Comparison of ENCODE assay signal across 10 cellular contexts in the genomic region with DNA sequence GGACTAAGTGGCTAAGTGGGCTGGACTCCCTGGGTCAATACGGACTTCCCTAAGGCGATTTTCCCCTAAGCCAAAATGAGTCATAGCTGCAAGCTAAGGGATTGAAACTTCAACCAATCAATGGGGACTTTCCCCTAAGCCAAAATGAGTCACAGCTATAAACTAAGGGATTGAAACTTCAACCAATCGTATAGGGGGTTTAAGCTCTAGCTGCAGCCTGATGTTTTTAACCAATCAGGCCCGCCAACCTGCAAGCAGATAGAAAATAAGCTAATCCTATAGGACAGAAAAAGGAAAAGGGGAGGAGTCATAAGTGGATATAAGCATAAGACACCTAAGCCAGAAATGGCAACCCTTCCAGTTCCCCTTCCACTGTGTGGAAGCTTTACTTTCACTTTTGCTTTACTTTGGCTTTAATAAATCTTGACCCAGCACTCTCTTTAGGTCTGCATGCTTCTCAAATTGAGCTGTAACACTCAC.
DNase-seq lines count a peak whose midpoint lies in the region; ATAC-seq, FAIRE-seq and TF ChIP-seq lines count a peak whose summit lies in the region.
"Had no signal": no experiment of that assay in that cellular context is flagged by ENCODE, and none has a peak within 500 bp of the region (broad histone marks: within the 10 kb centered on the region; RNA-seq: fewer than 3 reads in every experiment).

No MANE protein-coding gene starts in this region.

- in situ Hi-C loops in HepG2 (cut with HindIII; ENCODE audit: extremely low pct_ligation_motif_present, low pct_unique_long_range_greater_than_20kb): no loop called here

- TF ChIP-seq RAD21 in HepG2 (CRISPR knock-in tag; IDR thresholded peaks at IDR 0.05): no peak

- CTCF ChIA-PET in HepG2 (lab: Yijun Ruan, JAX; ENCODE audit: low intra/inter-chr PET ratio, low total read pairs): no interaction called here

- DNase-seq in HepG2 (ENCODE audit: low spot score) (peak; percentile 1), right lobe of liver (no peak), LNCaP clone FGC (ENCODE audit: low read depth) (no peak), testis (no peak), HT-29 (ENCODE audit: low spot score) (no peak), chondrocyte (ENCODE audit: low spot score) (no peak)
- DNase-seq: C1 segment of cervical spinal cord, substantia nigra had no signal

- intact Hi-C loops in HepG2 (cut with micrococcal nuclease; ENCODE audit: unreplicated experiment): no loop called here
- intact Hi-C loops in right lobe of liver (cut with DNase I): no loop called here
- intact Hi-C loops in testis (cut with DNase I; ENCODE audit: low total_unique reads): no loop called here

- no peaks in the 10 kb centered on the region for H3K27me3 Mint-ChIP-seq in chondrocyte (ENCODE audit: low read depth)

- no peak overlapping the region for H3K9ac ChIP-seq in HepG2 (ENCODE audit: insufficient read depth, low read depth, low read length)

- no peak for FAIRE-seq in HepG2 (lab: Jason Lieb, UNC)

- H3K36me3 Mint-ChIP-seq in chondrocyte (ENCODE audit: low read depth): no peaks in the 10 kb centered on the region

- no TSS peak for BruUV-seq in HepG2 (replicated peaks; lab: Mats Ljungman, UMichigan)

- ATAC-seq in HepG2 (no peak; the same call in 2 of the 3 replicates), right lobe of liver (no peak), HG02588 (IDR thresholded peaks at IDR 0.05; ENCODE audit: unreplicated experiment) (peak; percentile 67), GM21737 (IDR thresholded peaks at IDR 0.05; ENCODE audit: unreplicated experiment) (no peak)

- H3K27ac Mint-ChIP-seq in chondrocyte (ENCODE audit: unreplicated experiment): no peak overlapping the region

- WGBS in HepG2 (ENCODE audit: low lambda C conversion rate): 31% methylated on average over 4 of the region's 4 CpGs
- 65% methylated on average over 4 of the region's 4 CpGs for WGBS in right lobe of liver (ENCODE audit: insufficient coverage, low coverage, low lambda C conversion rate, missing lambda C conversion rate)
- WGBS in testis, 2 donors: 68 to 78% methylated on average over 4 of the region's 4 CpGs

- H3K4me1 Mint-ChIP-seq in chondrocyte (ENCODE audit: low read depth): no peaks in the 10 kb centered on the region

- H3K27ac ChIP-seq in HepG2 (ENCODE audit: extremely low read length, insufficient read depth, low read length): no peak overlapping the region
- H3K27ac ChIP-seq in right lobe of liver: no peak overlapping the region
- H3K27ac ChIP-seq in testis: no peak overlapping the region

- no peaks in the 10 kb centered on the region for H3K36me3 ChIP-seq in HepG2 (replicated peaks in 1 of 2; ENCODE audit: control insufficient read depth in 1 of 2, insufficient read depth in 2 of 2, low read length in 2 of 2)
- peaks cover 0 to 2% (median 0%) of the 10 kb centered on the region in 4 donors for H3K36me3 ChIP-seq in right lobe of liver
- no peaks in the 10 kb centered on the region for H3K36me3 ChIP-seq in testis (ENCODE audit: low read depth, missing control alignments)

- H3K27me3 ChIP-seq in HepG2 (ENCODE audit: control insufficient read depth in 1 of 2, insufficient read depth in 2 of 2, low read length in 2 of 2) (no peaks in the 10 kb centered on the region; a peak in 1 of 5 replicates), right lobe of liver (no peaks in the 10 kb centered on the region), testis (no peaks in the 10 kb centered on the region)

- peaks cover 6% of the 10 kb centered on the region for H3K9me3 Mint-ChIP-seq in chondrocyte (ENCODE audit: low read depth)

- no peak overlapping the region for H3K4me3 Mint-ChIP-seq in chondrocyte (ENCODE audit: unreplicated experiment)

- TF ChIP-seq POLR2A in HepG2 (IDR thresholded peaks at IDR 0.05; ENCODE audit: insufficient read depth in 1 of 2, low read depth in 2 of 2, low read length in 2 of 2) (no peak), right lobe of liver (IDR thresholded peaks at IDR 0.05) (no peak), testis (IDR thresholded peaks at IDR 0.05) (no peak)

- no peak for TF ChIP-seq EP300 in HepG2 (IDR thresholded peaks at IDR 0.05; ENCODE audit: low read depth in 2 of 2, low read length in 2 of 2)
- TF ChIP-seq EP300 in HepG2 (CRISPR knock-in tag; IDR thresholded peaks at IDR 0.05; ENCODE audit: borderline replicate concordance): no peak

- no peaks in the 10 kb centered on the region for H4K20me1 ChIP-seq in HepG2 (ENCODE audit: insufficient read depth, low read length)

- H3K4me1 ChIP-seq in HepG2 (ENCODE audit: insufficient read depth, low read length): no peaks in the 10 kb centered on the region
- no peaks in the 10 kb centered on the region for H3K4me1 ChIP-seq in right lobe of liver
- H3K4me1 ChIP-seq in testis: no peaks in the 10 kb centered on the region

- H2AFZ ChIP-seq in HepG2 (ENCODE audit: low read length): peak overlapping the region; percentile 44

- H3K9me3 ChIP-seq in HepG2 (ENCODE audit: low read length) (peaks cover 6% of the 10 kb centered on the region), right lobe of liver (no peaks in the 10 kb centered on the region), testis (no peaks in the 10 kb centered on the region)

- POLR2A ChIA-PET in HepG2 (lab: Yijun Ruan, JAX): no interaction called here

- H3K4me2 ChIP-seq in HepG2 (ENCODE audit: low read depth, low read length): peak overlapping the region; percentile 41

- no peak for TF ChIP-seq CTCF in HepG2 (CRISPR knock-in tag; IDR thresholded peaks at IDR 0.05)
- TF ChIP-seq CTCF in right lobe of liver (IDR thresholded peaks at IDR 0.05): no peak
- no peak for TF ChIP-seq CTCF in LNCaP clone FGC (IDR thresholded peaks at IDR 0.05; ENCODE audit: control insufficient read depth, extremely low read depth, insufficient read depth)
- TF ChIP-seq CTCF in testis (IDR thresholded peaks at IDR 0.05): no peak
- TF ChIP-seq CTCF in chondrocyte (IDR thresholded peaks at IDR 0.05): no peak

- H3K79me2 ChIP-seq in HepG2 (ENCODE audit: insufficient read depth, low read length): no peaks in the 10 kb centered on the region

- H3K4me3 ChIP-seq in HepG2 (replicated peaks in 1 of 3; ENCODE audit: insufficient read depth in 1 of 3, low read depth in 2 of 3, low read length in 3 of 3): no peak overlapping the region
- no peak overlapping the region for H3K4me3 ChIP-seq in right lobe of liver
- peak overlapping the region; percentile 31 for H3K4me3 ChIP-seq in LNCaP clone FGC (ENCODE audit: low read depth, low read length)
- H3K4me3 ChIP-seq in testis: no peak overlapping the region

TF ChIP-seq in HepG2, 621 proteins besides CTCF, POLR2A, EP300 and RAD21:
- TF ChIP-seq GLI4 (CRISPR knock-in tag; IDR thresholded peaks at IDR 0.05; ENCODE audit: borderline replicate concordance) (no peak), ZNF296 (CRISPR knock-in tag; conservative IDR thresholded peaks at IDR 0.05) (no peak), TP53 (CRISPR knock-in tag; conservative IDR thresholded peaks at IDR 0.05) (no peak), TGIF2 (CRISPR knock-in tag; IDR thresholded peaks at IDR 0.05) (no peak), ZFP1 (CRISPR knock-in tag; IDR thresholded peaks at IDR 0.05) (no peak), ZFP41 (CRISPR knock-in tag; IDR thresholded peaks at IDR 0.05; ENCODE audit: borderline replicate concordance) (no peak), KAT8 (CRISPR knock-in tag; IDR thresholded peaks at IDR 0.05) (no peak), NFATC3 (CRISPR knock-in tag; IDR thresholded peaks at IDR 0.05) (no peak), FOXA3 (CRISPR knock-in tag; IDR thresholded peaks at IDR 0.05) (no peak), ZFP36 (IDR thresholded peaks at IDR 0.05; ENCODE audit: borderline replicate concordance, low read depth, low read length, partially characterized antibody) (no peak), MTF1 (CRISPR knock-in tag; IDR thresholded peaks at IDR 0.05) (no peak), SYNCRIP (IDR thresholded peaks at IDR 0.05; ENCODE audit: insufficient read depth, low read depth, low read length) (no peak), ZBTB3 (CRISPR knock-in tag; IDR thresholded peaks at IDR 0.05; ENCODE audit: borderline replicate concordance, low read depth) (no peak)
- TF ChIP-seq, protein P1, sequence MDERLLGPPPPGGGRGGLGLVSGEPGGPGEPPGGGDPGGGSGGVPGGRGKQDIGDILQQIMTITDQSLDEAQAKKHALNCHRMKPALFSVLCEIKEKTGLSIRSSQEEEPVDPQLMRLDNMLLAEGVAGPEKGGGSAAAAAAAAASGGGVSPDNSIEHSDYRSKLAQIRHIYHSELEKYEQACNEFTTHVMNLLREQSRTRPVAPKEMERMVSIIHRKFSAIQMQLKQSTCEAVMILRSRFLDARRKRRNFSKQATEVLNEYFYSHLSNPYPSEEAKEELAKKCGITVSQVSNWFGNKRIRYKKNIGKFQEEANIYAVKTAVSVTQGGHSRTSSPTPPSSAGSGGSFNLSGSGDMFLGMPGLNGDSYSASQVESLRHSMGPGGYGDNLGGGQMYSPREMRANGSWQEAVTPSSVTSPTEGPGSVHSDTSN (CRISPR knock-in tag; IDR thresholded peaks at IDR 0.05): no peak
